15 cellular contexts compared by ENCODE assay signal in genomic region chr5:132823481-132824050, GRCh38. TPM values are rescaled to one million over a fixed set of nuclear protein-coding genes. Genes with fewer than 3 reads are reported as not detected.
A peak's percentile ranks its signal among the peaks of the same experiment; 100 is the strongest.
DNase-seq lines count a peak whose midpoint lies in the region; ATAC-seq and TF ChIP-seq lines count a peak whose summit lies in the region.
"Had no signal": no experiment of that assay in that cellular context is flagged by ENCODE, and none has a peak within 500 bp of the region (broad histone marks: within the 10 kb centered on the region; RNA-seq: fewer than 3 reads in every experiment).

No MANE protein-coding gene starts in this region.

- TF ChIP-seq CTCF in tibial nerve (IDR thresholded peaks at IDR 0.05) (no peak), gastrocnemius medialis (IDR thresholded peaks at IDR 0.05 in 4 of 5, conservative IDR thresholded peaks at IDR 0.05 in 1 of 5) (no peak)

- H3K9ac ChIP-seq in mesenchymal stem cell (ENCODE audit: low read length) = no peak overlapping the region
- H3K9ac ChIP-seq: SK-N-SH had no signal

- H3K4ac ChIP-seq in mesenchymal stem cell (ENCODE audit: low read depth in 1 of 2, low read length in 2 of 2) = no peak overlapping the region

- no peak overlapping the region for H3K23ac ChIP-seq in mesenchymal stem cell (ENCODE audit: low read length in 2 of 2)

- no peak overlapping the region for H2BK120ac ChIP-seq in mesenchymal stem cell (ENCODE audit: low read depth, low read length)

- H3K9me3 Mint-ChIP-seq in activated naive CD8-positive, alpha-beta T cell treated with anti-CD3 and anti-CD28 coated beads, Interleukin-2, amount 10 ng/mL, durations not matched to agents 7 days and 5 days = no peaks in the 10 kb centered on the region
- H3K9me3 Mint-ChIP-seq in activated naive CD8-positive, alpha-beta T cell treated with anti-CD3 and anti-CD28 coated beads for 36 hours = no peaks in the 10 kb centered on the region
- no peaks in the 10 kb centered on the region for H3K9me3 Mint-ChIP-seq in naive thymus-derived CD8-positive, alpha-beta T cell

- H3K18ac ChIP-seq in mesenchymal stem cell (ENCODE audit: low read depth in 1 of 2, low read length in 2 of 2) = peak overlapping the region; percentile 23 to 78

- H3K14ac ChIP-seq in mesenchymal stem cell (ENCODE audit: low read length in 2 of 2) = no peak overlapping the region

- H2AK5ac ChIP-seq in mesenchymal stem cell (ENCODE audit: low read length, severe bottlenecking) = no peak overlapping the region

- H3K27me3 Mint-ChIP-seq in activated naive CD8-positive, alpha-beta T cell treated with anti-CD3 and anti-CD28 coated beads, Interleukin-2, amount 10 ng/mL, durations not matched to agents 7 days and 5 days = peaks cover 33% of the 10 kb centered on the region
- peaks cover 72% of the 10 kb centered on the region for H3K27me3 Mint-ChIP-seq in activated naive CD8-positive, alpha-beta T cell treated with anti-CD3 and anti-CD28 coated beads for 36 hours
- H3K27me3 Mint-ChIP-seq in naive thymus-derived CD8-positive, alpha-beta T cell = peaks cover 16 to 67% (median 45%) of the 10 kb centered on the region in 5 donors

- POLR2A ChIA-PET in activated naive CD8-positive, alpha-beta T cell treated with anti-CD3 and anti-CD28 coated beads, Interleukin-2, amount 10 ng/mL, durations not matched to agents 7 days and 5 days (lab: Charles Lee) = interaction anchor here (0.9 to 1.1 kb wide), 2 partner anchors 9 to 454 kb away, joined by 3 to 5 read pairs; partner anchors contain the start of gene SLC22A5
- POLR2A ChIA-PET in naive thymus-derived CD8-positive, alpha-beta T cell (lab: Charles Lee) = interaction anchor here (0.6 kb wide), 1 partner anchor 135 kb away, joined by 4 read pairs; no protein-coding TSS in a partner anchor

- H4K91ac ChIP-seq in mesenchymal stem cell (ENCODE audit: low read length) = no peak overlapping the region

- no peak for TF ChIP-seq EP300 in tibial nerve (IDR thresholded peaks at IDR 0.05)

- ATAC-seq in activated naive CD8-positive, alpha-beta T cell treated with anti-CD3 and anti-CD28 coated beads, Interleukin-2, amount 10 ng/mL, durations not matched to agents 7 days and 5 days (ENCODE audit: low read depth) = no peak
- ATAC-seq in GM21367 (IDR thresholded peaks at IDR 0.05; ENCODE audit: unreplicated experiment) (no peak), gastrocnemius medialis (no peak)
- ATAC-seq in naive thymus-derived CD8-positive, alpha-beta T cell = no peak
- ATAC-seq: A549 had no signal

- no peaks in the 10 kb centered on the region for H3K4me1 ChIP-seq in ectodermal cell (ENCODE audit: control insufficient read depth, insufficient read depth, low read length)
- peaks cover 11% of the 10 kb centered on the region for H3K4me1 ChIP-seq in mesenchymal stem cell (ENCODE audit: control insufficient read depth, insufficient read depth, low read depth, low read length)
- H3K4me1 ChIP-seq in tibial nerve = peaks cover 0 to 69% (median 25%) of the 10 kb centered on the region in 4 donors
- peaks cover 0 to 3% of the 10 kb centered on the region in 2 donors for H3K4me1 ChIP-seq in gastrocnemius medialis

- no peak overlapping the region for H3K27ac Mint-ChIP-seq in activated naive CD8-positive, alpha-beta T cell treated with anti-CD3 and anti-CD28 coated beads, Interleukin-2, amount 10 ng/mL, durations not matched to agents 7 days and 5 days
- H3K27ac Mint-ChIP-seq in activated naive CD8-positive, alpha-beta T cell treated with anti-CD3 and anti-CD28 coated beads for 36 hours = no peak overlapping the region
- no peak overlapping the region for H3K27ac Mint-ChIP-seq in naive thymus-derived CD8-positive, alpha-beta T cell

- 72 to 73% methylated on average over 7 of the region's 7 CpGs for WGBS in ectodermal cell, 2 experiments
- 68% methylated on average over 7 of the region's 7 CpGs for WGBS in mesenchymal stem cell
- 80 to 100% methylated on average over 1 to 7 of the region's 7 CpGs for WGBS in tibial nerve, 2 donors

- no peak overlapping the region for H2BK5ac ChIP-seq in mesenchymal stem cell (ENCODE audit: low read depth, low read length, poor library complexity, severe bottlenecking)

- peak overlapping the region; percentile 92 for H2AFZ ChIP-seq in mesenchymal stem cell (ENCODE audit: low read depth, low read length)

- H3K4me3 ChIP-seq in ectodermal cell (ENCODE audit: insufficient read depth, low read depth, low read length) (peak overlapping the region; percentile 28), mesenchymal stem cell (ENCODE audit: insufficient read depth in 1 of 2, low read depth in 1 of 2, low read length in 2 of 2) (peak overlapping the region in 1 of 2 experiments; percentile 40), tibial nerve (peak overlapping the region in 1 of 4 donors; percentile 34), gastrocnemius medialis (no peak overlapping the region)
- H3K4me3 ChIP-seq: A549, body of pancreas, upper lobe of right lung had no signal

- peaks cover 3% of the 10 kb centered on the region for H3K79me1 ChIP-seq in mesenchymal stem cell (replicated peaks; ENCODE audit: low read length, poor library complexity, severe bottlenecking)

- H3K9me3 ChIP-seq in ectodermal cell (ENCODE audit: control insufficient read depth, low read length) (no peaks in the 10 kb centered on the region), mesenchymal stem cell (ENCODE audit: control insufficient read depth, low read length) (no peaks in the 10 kb centered on the region), tibial nerve (no peaks in the 10 kb centered on the region), gastrocnemius medialis (no peaks in the 10 kb centered on the region)
- H3K9me3 ChIP-seq: A549, body of pancreas, SK-N-SH, upper lobe of right lung had no signal

- H3K4me2 ChIP-seq in mesenchymal stem cell (ENCODE audit: low read length, poor library complexity, severe bottlenecking) = peak overlapping the region; percentile 70
- H3K4me2 ChIP-seq: A549, SK-N-SH had no signal

- H3K27ac ChIP-seq in ectodermal cell (ENCODE audit: insufficient read depth, low read depth, low read length, poor library complexity, severe bottlenecking) (no peak overlapping the region), mesenchymal stem cell (ENCODE audit: low read length, poor library complexity, severe bottlenecking) (no peak overlapping the region), tibial nerve (peak overlapping the region in 3 of 4 donors; percentile 0 to 90 (median 38)), gastrocnemius medialis (no peak overlapping the region)
- H3K27ac ChIP-seq: A549, skin epidermis, upper lobe of right lung had no signal

- peaks cover 24% of the 10 kb centered on the region for H3K4me1 Mint-ChIP-seq in activated naive CD8-positive, alpha-beta T cell treated with anti-CD3 and anti-CD28 coated beads, Interleukin-2, amount 10 ng/mL, durations not matched to agents 7 days and 5 days
- peaks cover 14% of the 10 kb centered on the region for H3K4me1 Mint-ChIP-seq in activated naive CD8-positive, alpha-beta T cell treated with anti-CD3 and anti-CD28 coated beads for 36 hours
- H3K4me1 Mint-ChIP-seq in naive thymus-derived CD8-positive, alpha-beta T cell = peaks cover 6 to 30% (median 19%) of the 10 kb centered on the region in 4 donors

- H2BK12ac ChIP-seq in mesenchymal stem cell (ENCODE audit: low read length in 2 of 2) = no peak overlapping the region

- H3K27me3 ChIP-seq in ectodermal cell (ENCODE audit: control insufficient read depth, insufficient read depth, low read length, poor library complexity, severe bottlenecking) (peaks cover 89% of the 10 kb centered on the region), mesenchymal stem cell (ENCODE audit: control insufficient read depth in 1 of 2, insufficient read depth in 1 of 2, low read length in 2 of 2) (no peaks in the 10 kb centered on the region), tibial nerve (peaks cover 0 to 68% of the 10 kb centered on the region in 2 donors), gastrocnemius medialis (no peaks in the 10 kb centered on the region)
- H3K27me3 ChIP-seq: body of pancreas, upper lobe of right lung had no signal

- no peaks in the 10 kb centered on the region for H3K36me3 ChIP-seq in ectodermal cell (ENCODE audit: control insufficient read depth, insufficient read depth, low read length)
- peaks cover 11% of the 10 kb centered on the region in 2 experiments for H3K36me3 ChIP-seq in mesenchymal stem cell (ENCODE audit: control insufficient read depth in 1 of 2, insufficient read depth in 2 of 2, low read depth in 1 of 2, low read length in 2 of 2)
- peaks cover 0 to 14% (median 0%) of the 10 kb centered on the region in 3 donors for H3K36me3 ChIP-seq in tibial nerve
- no peaks in the 10 kb centered on the region for H3K36me3 ChIP-seq in gastrocnemius medialis
- H3K36me3 ChIP-seq: upper lobe of right lung had no signal

- no peak for DNase-seq in activated naive CD8-positive, alpha-beta T cell treated with anti-CD3 and anti-CD28 coated beads, Interleukin-2, amount 10 ng/mL, durations not matched to agents 7 days and 5 days
- no peak for DNase-seq in activated naive CD8-positive, alpha-beta T cell treated with anti-CD3 and anti-CD28 coated beads for 36 hours
- no peak for DNase-seq in mesenchymal stem cell
- DNase-seq in tibial nerve (ENCODE audit: low spot score in 2 of 2) = no peak
- DNase-seq in gastrocnemius medialis = no peak
- no peak for DNase-seq in naive thymus-derived CD8-positive, alpha-beta T cell
- DNase-seq: activated T-cell treated with anti-CD3 and anti-CD28 coated beads, Interleukin-2, amount 50 U/mL, for 1 hour; SK-N-SH; upper lobe of right lung had no signal

- in situ Hi-C loops in gastrocnemius medialis (cut with MboI; ENCODE audit: low sequenced_read_pairs in 4 of 4) = loop anchor here in 3 of 4 donors (10.0 to 25.0 kb wide), 2 partner anchors 79 to 286 kb away; partner anchors contain the start of genes IL5 (in 2 of the 3) and CCNI2 (in 1 of the 3)

- intact Hi-C loops in gastrocnemius medialis (cut with DNase I; ENCODE audit: low total_unique reads) = loop anchor here (5.0 kb wide), 2 partner anchors 86 to 166 kb away; partner anchors contain the start of genes IL13 and KIF3A

- H3K36me3 Mint-ChIP-seq in activated naive CD8-positive, alpha-beta T cell treated with anti-CD3 and anti-CD28 coated beads, Interleukin-2, amount 10 ng/mL, durations not matched to agents 7 days and 5 days = peaks cover 2% of the 10 kb centered on the region
- no peaks in the 10 kb centered on the region for H3K36me3 Mint-ChIP-seq in activated naive CD8-positive, alpha-beta T cell treated with anti-CD3 and anti-CD28 coated beads for 36 hours
- H3K36me3 Mint-ChIP-seq in naive thymus-derived CD8-positive, alpha-beta T cell = no peaks in the 10 kb centered on the region

- no peak overlapping the region for H2BK15ac ChIP-seq in mesenchymal stem cell (ENCODE audit: low read depth, poor library complexity, severe bottlenecking)

- H4K8ac ChIP-seq in mesenchymal stem cell (ENCODE audit: low read length) = peak overlapping the region; percentile 45

- no peak for TF ChIP-seq POLR2A in tibial nerve (IDR thresholded peaks at IDR 0.05)
- TF ChIP-seq POLR2A in gastrocnemius medialis (IDR thresholded peaks at IDR 0.05) = no peak

- peak overlapping the region; percentile 63 for H3K4me3 Mint-ChIP-seq in activated naive CD8-positive, alpha-beta T cell treated with anti-CD3 and anti-CD28 coated beads, Interleukin-2, amount 10 ng/mL, durations not matched to agents 7 days and 5 days
- H3K4me3 Mint-ChIP-seq in activated naive CD8-positive, alpha-beta T cell treated with anti-CD3 and anti-CD28 coated beads for 36 hours = no peak overlapping the region
- H3K4me3 Mint-ChIP-seq in naive thymus-derived CD8-positive, alpha-beta T cell = peak overlapping the region in 5 of 10 donors; percentile 26 to 47 (median 31)

RNA-seq across cellular contexts. Expression of gene SHROOM1, which starts 6.9 kb away (rescaled TPM):
- 1 to 10 TPM; 4.0 to 6.3 TPM for total RNA-seq in activated naive CD8-positive, alpha-beta T cell treated with anti-CD3 and anti-CD28 coated beads, Interleukin-2, amount 10 ng/mL, durations not matched to agents 7 days and 5 days
- 1 to 10 TPM; 1.8 to 2.3 TPM for total RNA-seq in activated naive CD8-positive, alpha-beta T cell treated with anti-CD3 and anti-CD28 coated beads for 36 hours
- polyA plus RNA-seq in ectodermal cell (2013, experiment 1 of 4) = 0.74 TPM
- 1.00 TPM for polyA plus RNA-seq in ectodermal cell (2013, experiment 2 of 4)
- polyA plus RNA-seq in ectodermal cell (2013, experiment 3 of 4) = 1.5 TPM
- 0.85 TPM for polyA plus RNA-seq in ectodermal cell (2013, experiment 4 of 4)
- polyA plus RNA-seq in mesenchymal stem cell (2013, experiment 1 of 2) = 8.7 TPM
- 10.3 TPM for polyA plus RNA-seq in mesenchymal stem cell (2013, experiment 2 of 2)
- total RNA-seq in tibial nerve = 10 to 100 TPM; 29.1 to 67.5 (median 38.5) TPM
- total RNA-seq in gastrocnemius medialis = 1 to 10 TPM in 3 of 4 donors, under 1 TPM in 1; 0.61 to 6.0 (median 2.0) TPM
- not detected for total RNA-seq in naive thymus-derived CD8-positive, alpha-beta T cell
- not detected for polyA plus RNA-seq in naive thymus-derived CD8-positive, alpha-beta T cell

RNA-seq across cellular contexts. Expression of gene SOWAHA, which starts 10.5 kb away (rescaled TPM):
- not detected for total RNA-seq in activated naive CD8-positive, alpha-beta T cell treated with anti-CD3 and anti-CD28 coated beads, Interleukin-2, amount 10 ng/mL, durations not matched to agents 7 days and 5 days
- under 1 TPM in 1 of 2 experiments, not detected in 1; 0.06 TPM for total RNA-seq in activated naive CD8-positive, alpha-beta T cell treated with anti-CD3 and anti-CD28 coated beads for 36 hours
- polyA plus RNA-seq in ectodermal cell (2013, experiment 1 of 4) = not detected
- not detected for polyA plus RNA-seq in ectodermal cell (2013, experiment 2 of 4)
- polyA plus RNA-seq in ectodermal cell (2013, experiment 3 of 4) = not detected
- not detected for polyA plus RNA-seq in ectodermal cell (2013, experiment 4 of 4)
- 0.01 TPM for polyA plus RNA-seq in mesenchymal stem cell (2013, experiment 1 of 2)
- 0.04 TPM for polyA plus RNA-seq in mesenchymal stem cell (2013, experiment 2 of 2)
- total RNA-seq in tibial nerve = 1 to 10 TPM in 2 of 4 donors, under 1 TPM in 2; 0.44 to 2.9 (median 0.99) TPM
- total RNA-seq in gastrocnemius medialis = under 1 TPM in 1 of 4 donors, not detected in 3; 0.27 TPM
- total RNA-seq in naive thymus-derived CD8-positive, alpha-beta T cell = not detected
- polyA plus RNA-seq in naive thymus-derived CD8-positive, alpha-beta T cell = not detected
- total RNA-seq: endothelial cell of umbilical vein, upper lobe of right lung had no signal
- polyA plus RNA-seq: endothelial cell of umbilical vein had no signal

RNA-seq across cellular contexts. Expression of gene GDF9, which starts 42.7 kb away (rescaled TPM):
- under 1 TPM; 0.77 to 0.80 TPM for total RNA-seq in activated naive CD8-positive, alpha-beta T cell treated with anti-CD3 and anti-CD28 coated beads, Interleukin-2, amount 10 ng/mL, durations not matched to agents 7 days and 5 days
- total RNA-seq in activated naive CD8-positive, alpha-beta T cell treated with anti-CD3 and anti-CD28 coated beads for 36 hours = under 1 TPM; 0.26 to 0.29 TPM
- 0.30 TPM for polyA plus RNA-seq in ectodermal cell (2013, experiment 1 of 4)
- polyA plus RNA-seq in ectodermal cell (2013, experiment 2 of 4) = 0.59 TPM
- polyA plus RNA-seq in ectodermal cell (2013, experiment 3 of 4) = 0.53 TPM
- 0.69 TPM for polyA plus RNA-seq in ectodermal cell (2013, experiment 4 of 4)
- polyA plus RNA-seq in mesenchymal stem cell (2013, experiment 1 of 2) = 0.01 TPM
- polyA plus RNA-seq in mesenchymal stem cell (2013, experiment 2 of 2) = 0.08 TPM
- total RNA-seq in tibial nerve = under 1 TPM in 2 of 4 donors, not detected in 2; 0.44 to 0.60 TPM
- 1 to 10 TPM in 1 of 4 donors, under 1 TPM in 2, not detected in 1; 0.13 to 2.5 (median 0.46) TPM for total RNA-seq in gastrocnemius medialis
- 1 to 10 TPM; 1.2 to 1.7 TPM for total RNA-seq in naive thymus-derived CD8-positive, alpha-beta T cell
- under 1 TPM in 2 of 3 donors, not detected in 1; 0.30 to 0.45 TPM for polyA plus RNA-seq in naive thymus-derived CD8-positive, alpha-beta T cell
- total RNA-seq: endothelial cell of umbilical vein had no signal

RNA-seq across cellular contexts. Expression of gene UQCRQ, which starts 42.9 kb away (rescaled TPM):
- total RNA-seq in activated naive CD8-positive, alpha-beta T cell treated with anti-CD3 and anti-CD28 coated beads, Interleukin-2, amount 10 ng/mL, durations not matched to agents 7 days and 5 days = 100 to 1,000 TPM; 278 to 286 TPM
- total RNA-seq in activated naive CD8-positive, alpha-beta T cell treated with anti-CD3 and anti-CD28 coated beads for 36 hours = 100 to 1,000 TPM; 652 to 654 TPM
- 205 TPM for polyA plus RNA-seq in ectodermal cell (2013, experiment 1 of 4)
- polyA plus RNA-seq in ectodermal cell (2013, experiment 2 of 4) = 214 TPM
- polyA plus RNA-seq in ectodermal cell (2013, experiment 3 of 4) = 217 TPM
- 259 TPM for polyA plus RNA-seq in ectodermal cell (2013, experiment 4 of 4)
- 773 TPM for polyA plus RNA-seq in mesenchymal stem cell (2013, experiment 1 of 2)
- polyA plus RNA-seq in mesenchymal stem cell (2013, experiment 2 of 2) = 885 TPM
- total RNA-seq in tibial nerve = 100 to 1,000 TPM in 3 of 4 donors, 10 to 100 TPM in 1; 69.8 to 143 (median 118) TPM
- total RNA-seq in gastrocnemius medialis = 100 to 1,000 TPM; 273 to 566 (median 326) TPM
- 100 to 1,000 TPM; 101 to 114 TPM for total RNA-seq in naive thymus-derived CD8-positive, alpha-beta T cell
- 100 to 1,000 TPM; 594 to 702 (median 638) TPM for polyA plus RNA-seq in naive thymus-derived CD8-positive, alpha-beta T cell

RNA-seq across cellular contexts. Expression of gene SEPTIN8, which starts 46.5 kb away (rescaled TPM):
- 10 to 100 TPM; 39.2 to 40.4 TPM for total RNA-seq in activated naive CD8-positive, alpha-beta T cell treated with anti-CD3 and anti-CD28 coated beads, Interleukin-2, amount 10 ng/mL, durations not matched to agents 7 days and 5 days
- 10 to 100 TPM; 21.2 to 22.2 TPM for total RNA-seq in activated naive CD8-positive, alpha-beta T cell treated with anti-CD3 and anti-CD28 coated beads for 36 hours
- polyA plus RNA-seq in ectodermal cell (2013, experiment 1 of 4) = 51.4 TPM
- polyA plus RNA-seq in ectodermal cell (2013, experiment 2 of 4) = 49.4 TPM
- polyA plus RNA-seq in ectodermal cell (2013, experiment 3 of 4) = 37.4 TPM
- polyA plus RNA-seq in ectodermal cell (2013, experiment 4 of 4) = 41.9 TPM
- 56.6 TPM for polyA plus RNA-seq in mesenchymal stem cell (2013, experiment 1 of 2)
- 56.6 TPM for polyA plus RNA-seq in mesenchymal stem cell (2013, experiment 2 of 2)
- total RNA-seq in tibial nerve (10 to 100 TPM; 38.5 to 48.3 (median 44.2) TPM), gastrocnemius medialis (1 to 10 TPM; 5.2 to 7.9 (median 6.8) TPM)
- 1 to 10 TPM; 5.8 to 6.6 TPM for total RNA-seq in naive thymus-derived CD8-positive, alpha-beta T cell
- 1 to 10 TPM in 2 of 3 donors, under 1 TPM in 1; 0.82 to 1.2 (median 1.1) TPM for polyA plus RNA-seq in naive thymus-derived CD8-positive, alpha-beta T cell

Comparison
In these comparisons a context has a peak if more than half of its experiments do, and no peak if none do; other contexts are left out.
1. H3K27ac ChIP-seq: peak in tibial nerve (3 of 4); none in ectodermal cell (single experiment), mesenchymal stem cell (single experiment) and gastrocnemius medialis (0 of 4).
2. RNA of gene SHROOM1, which starts 6.9 kb away (total RNA-seq): 29.1 to 67.5 TPM in tibial nerve; 4.0 to 6.3 TPM in activated naive CD8-positive, alpha-beta T cell treated with anti-CD3 and anti-CD28 coated beads, Interleukin-2, amount 10 ng/mL, durations not matched to agents 7 days and 5 days, 1.8 to 2.3 TPM in activated naive CD8-positive, alpha-beta T cell treated with anti-CD3 and anti-CD28 coated beads for 36 hours, 0.61 to 6.0 TPM in gastrocnemius medialis and not detected in naive thymus-derived CD8-positive, alpha-beta T cell; every median in the first group is over 4 times any median in the second.